ENCODE assay signal across 1 cellular context in genomic region chr4:37687175-37687525, GRCh38.
TF ChIP-seq lines count a peak whose summit lies in the region.

No MANE protein-coding gene starts in this region.

TF ChIP-seq in HEK293, 187 proteins besides CTCF, POLR2A, EP300 and RAD21 (continued from another document):
- TF ChIP-seq, protein P1, sequence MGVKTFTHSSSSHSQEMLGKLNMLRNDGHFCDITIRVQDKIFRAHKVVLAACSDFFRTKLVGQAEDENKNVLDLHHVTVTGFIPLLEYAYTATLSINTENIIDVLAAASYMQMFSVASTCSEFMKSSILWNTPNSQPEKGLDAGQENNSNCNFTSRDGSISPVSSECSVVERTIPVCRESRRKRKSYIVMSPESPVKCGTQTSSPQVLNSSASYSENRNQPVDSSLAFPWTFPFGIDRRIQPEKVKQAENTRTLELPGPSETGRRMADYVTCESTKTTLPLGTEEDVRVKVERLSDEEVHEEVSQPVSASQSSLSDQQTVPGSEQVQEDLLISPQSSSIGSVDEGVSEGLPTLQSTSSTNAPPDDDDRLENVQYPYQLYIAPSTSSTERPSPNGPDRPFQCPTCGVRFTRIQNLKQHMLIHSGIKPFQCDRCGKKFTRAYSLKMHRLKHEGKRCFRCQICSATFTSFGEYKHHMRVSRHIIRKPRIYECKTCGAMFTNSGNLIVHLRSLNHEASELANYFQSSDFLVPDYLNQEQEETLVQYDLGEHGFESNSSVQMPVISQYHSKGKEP (tag by site-specific recombination; IDR thresholded peaks at IDR 0.05) = no peak
- no peak for TF ChIP-seq KLF17 (tag by site-specific recombination; IDR thresholded peaks at IDR 0.05)
